In the genomic region with DNA sequence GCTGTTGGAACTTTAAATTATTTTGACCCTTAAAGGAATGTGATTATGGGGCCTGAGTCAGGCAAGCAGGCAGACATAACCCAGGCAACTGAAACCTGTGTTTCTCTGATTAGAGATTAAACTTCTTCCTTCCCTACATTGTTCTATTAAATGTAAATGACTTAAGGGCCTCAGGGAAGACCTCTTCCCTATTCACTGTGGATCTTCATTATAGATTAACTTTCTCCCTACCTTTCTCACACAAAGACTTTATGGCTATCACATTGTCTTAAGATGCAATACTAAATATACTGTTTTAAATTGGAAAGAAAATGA, we compare ENCODE assay signal across 20 cellular contexts. TPM values are rescaled to one million over a fixed set of nuclear protein-coding genes. Genes with fewer than 3 reads are reported as not detected.
"Had no signal": no experiment of that assay in that cellular context is flagged by ENCODE, and none has a peak within 500 bp of the region (broad histone marks: within the 10 kb centered on the region; RNA-seq: fewer than 3 reads in every experiment).

No MANE protein-coding gene starts in this region.

- H3K4me3 ChIP-seq: adrenal gland, lung, pancreas, stomach, thoracic aorta had no signal

- H3K27ac ChIP-seq: adrenal gland, pancreas, stomach, thoracic aorta had no signal

- H3K36me3 ChIP-seq: adrenal gland, pancreas, stomach, thoracic aorta had no signal

- DNase-seq: activated CD4-positive, alpha-beta T cell treated with anti-CD3 and anti-CD28 coated beads, Interleukin-2, amount 10 ng/mL, durations not matched to agents 7 days and 5 days; activated CD4-positive, CD25-positive, alpha-beta regulatory T cell; activated naive CD4-positive, alpha-beta T cell treated with anti-CD3 and anti-CD28 coated beads, Interleukin-2, amount 10 ng/mL, durations not matched to agents 7 days and 5 days; activated T-cell treated with anti-CD3 and anti-CD28 coated beads for 4 hours; adrenal gland; glutamatergic neuron; left colon; pancreas; retina; stimulated activated CD4-positive, alpha-beta T cell treated with anti-CD3 and anti-CD28 coated beads, Interleukin-15, amount 100 ng/mL, for 24 hours; stimulated activated CD4-positive, alpha-beta T cell treated with anti-CD3 and anti-CD28 coated beads, Interleukin-4, amount 100 ng/mL, for 4 hours; stomach had no signal

- H3K4me1 ChIP-seq: pancreas, stomach had no signal

- H3K9me3 ChIP-seq: adrenal gland, pancreas, thoracic aorta had no signal

- ATAC-seq: activated T-helper 17 cell treated with anti-CD3 and anti-CD28 coated beads, Interleukin-2, amount 50 U/mL, for 72 hours; left colon; natural killer cell treated with Interleukin-12 subunit alpha and Interleukin-12 subunit beta and Interleukin-15 and Interleukin-18, amount 100 ng/mL, for 72 hours; pancreas had no signal

- H3K27me3 ChIP-seq: adrenal gland, pancreas, stomach had no signal

RNA-seq across cellular contexts. Expression of gene METTL21C, which starts 8.8 kb away (rescaled TPM):
- total RNA-seq: activated CD4-positive, alpha-beta T cell treated with anti-CD3 and anti-CD28 coated beads, Interleukin-2, amount 10 ng/mL, durations not matched to agents 7 days and 5 days; activated CD8-positive, alpha-beta memory T cell treated with anti-CD3 and anti-CD28 coated beads for 36 hours; activated T-helper 17 cell treated with anti-CD3 and anti-CD28 coated beads, Interleukin-2, amount 50 U/mL, for 72 hours; adrenal gland; esophagus mucosa; fibroblast of villous mesenchyme; left colon; lung; natural killer cell treated with Interleukin-12 subunit alpha and Interleukin-12 subunit beta and Interleukin-15 and Interleukin-18, amount 100 ng/mL, for 72 hours; pancreas; stomach; T-helper 2 cell treated with Interferon-gamma antibody and Interleukin-4, amounts not matched to agents 100 ng/mL and 5 ng/mL, for 36 hours; thoracic aorta had no signal
- polyA plus RNA-seq: adrenal gland, lung, pancreas, stomach had no signal
